1 cellular context compared by ENCODE assay signal in genomic region chr10:20948723-20949327, GRCh38.
TF ChIP-seq lines count a peak whose summit lies in the region.

No MANE protein-coding gene starts in this region.

TF ChIP-seq in WTC11, 78 proteins besides CTCF, POLR2A, EP300 and RAD21 (continued from another document):
- TF ChIP-seq ATF2 (CRISPR knock-in tag; IDR thresholded peaks at IDR 0.05; ENCODE audit: borderline replicate concordance, low read depth), result no peak
